Comparison of ENCODE assay signal across 26 cellular contexts in the genomic region with DNA sequence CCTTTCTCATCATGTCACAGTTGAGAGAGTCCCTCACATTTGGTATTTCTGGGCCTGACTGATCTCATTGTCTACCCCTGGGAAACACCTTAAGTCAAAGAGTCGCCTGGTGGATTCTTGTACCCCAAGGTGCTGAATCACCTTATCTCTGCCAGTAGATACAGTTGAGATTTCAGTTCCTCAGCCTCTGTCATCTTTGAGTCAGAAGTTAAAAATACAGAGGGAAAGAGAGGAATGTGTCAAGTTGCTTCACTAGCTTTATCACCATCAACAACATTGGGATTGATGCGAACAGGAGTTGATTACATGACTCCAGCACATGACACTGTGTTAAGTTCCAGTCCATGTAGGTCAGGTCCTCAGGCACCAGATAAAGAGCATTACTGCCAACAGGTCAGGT.
"Had no signal": no experiment of that assay in that cellular context is flagged by ENCODE, and none has a peak within 500 bp of the region (broad histone marks: within the 10 kb centered on the region; RNA-seq: fewer than 3 reads in every experiment).

No MANE protein-coding gene starts in this region.

- H3K27me3 ChIP-seq: cardiac muscle cell, gastroesophageal sphincter, sigmoid colon, upper lobe of left lung had no signal

- H3K27ac ChIP-seq: cardiac muscle cell, gastroesophageal sphincter, sigmoid colon, upper lobe of left lung had no signal

- H3K4me3 Mint-ChIP-seq: activated naive CD8-positive, alpha-beta T cell treated with anti-CD3 and anti-CD28 coated beads for 36 hours; activated T-cell treated with anti-CD3 and anti-CD28 coated beads, Interleukin-2, amount 50 U/mL, for 4 hours; memory B cell; naive B cell; neural crest cell; T-helper 1 cell treated with Interleukin-12 subunit alpha and Interleukin-12 subunit beta and Interleukin-4 antibody, amounts not matched to agents 30 μg/mL and 1 μg/mL, for 36 hours had no signal

- H3K4me3 ChIP-seq: cardiac muscle cell, gastroesophageal sphincter, mucosa of descending colon, sigmoid colon, upper lobe of left lung had no signal

- H3K27me3 Mint-ChIP-seq: activated naive CD8-positive, alpha-beta T cell treated with anti-CD3 and anti-CD28 coated beads for 36 hours; memory B cell; naive B cell had no signal

- H3K9me3 Mint-ChIP-seq: activated naive CD8-positive, alpha-beta T cell treated with anti-CD3 and anti-CD28 coated beads for 36 hours; activated T-cell treated with anti-CD3 and anti-CD28 coated beads, Interleukin-2, amount 50 U/mL, for 4 hours; neural crest cell had no signal

- H3K4me1 Mint-ChIP-seq: activated naive CD8-positive, alpha-beta T cell treated with anti-CD3 and anti-CD28 coated beads for 36 hours; memory B cell; naive B cell had no signal

- FAIRE-seq: islet of Langerhans had no signal

- H3K36me3 ChIP-seq: cardiac muscle cell, gastroesophageal sphincter, sigmoid colon, upper lobe of left lung had no signal

- H3K27ac Mint-ChIP-seq: activated naive CD8-positive, alpha-beta T cell treated with anti-CD3 and anti-CD28 coated beads for 36 hours; activated T-helper 2 cell treated with anti-CD3 and anti-CD28 coated beads, Interferon-gamma antibody, Interleukin-2, Interleukin-4, amounts not matched to agents 10 μg/mL and 5 μg/mL and 100 μg/mL, durations not matched to agents 14 hours and 24 hours and 36 hours; memory B cell; naive B cell; T-helper 1 cell treated with Interleukin-12 subunit alpha and Interleukin-12 subunit beta and Interleukin-4 antibody, amounts not matched to agents 30 μg/mL and 1 μg/mL, for 36 hours had no signal

- DNase-seq: activated CD4-positive, alpha-beta T cell treated with anti-CD3 and anti-CD28 coated beads for 4 hours; activated CD4-positive, alpha-beta T cell treated with anti-CD3 and anti-CD28 coated beads, Interleukin-2, amount 50 U/mL, for 48 hours; activated CD4-positive, CD25-positive, alpha-beta regulatory T cell; activated CD8-positive, alpha-beta memory T cell treated with anti-CD3 and anti-CD28 coated beads, Interleukin-2, amount 50 U/mL, for 48 hours; activated naive CD4-positive, alpha-beta T cell; activated naive CD8-positive, alpha-beta T cell treated with anti-CD3 and anti-CD28 coated beads for 36 hours; activated T-cell treated with anti-CD3 and anti-CD28 coated beads, Interleukin-2, amount 50 U/mL, for 4 hours; head of caudate nucleus; hypothalamus; left colon; mucosa of descending colon; naive B cell; occipital lobe; retina; sigmoid colon; stimulated activated CD4-positive, alpha-beta T cell treated with anti-CD3 and anti-CD28 coated beads, Interleukin-2, amount 100 ng/mL, for 48 hours; stimulated activated naive CD8-positive, alpha-beta T cell treated with anti-CD3 and anti-CD28 coated beads, Interleukin-15, Interleukin-2, amounts not matched to agents 100 U/mL and 50 U/mL, for 24 hours; T1000; upper lobe of left lung had no signal

- H3K36me3 Mint-ChIP-seq: activated naive CD8-positive, alpha-beta T cell treated with anti-CD3 and anti-CD28 coated beads for 36 hours; memory B cell; naive B cell had no signal
